In the genomic region with DNA sequence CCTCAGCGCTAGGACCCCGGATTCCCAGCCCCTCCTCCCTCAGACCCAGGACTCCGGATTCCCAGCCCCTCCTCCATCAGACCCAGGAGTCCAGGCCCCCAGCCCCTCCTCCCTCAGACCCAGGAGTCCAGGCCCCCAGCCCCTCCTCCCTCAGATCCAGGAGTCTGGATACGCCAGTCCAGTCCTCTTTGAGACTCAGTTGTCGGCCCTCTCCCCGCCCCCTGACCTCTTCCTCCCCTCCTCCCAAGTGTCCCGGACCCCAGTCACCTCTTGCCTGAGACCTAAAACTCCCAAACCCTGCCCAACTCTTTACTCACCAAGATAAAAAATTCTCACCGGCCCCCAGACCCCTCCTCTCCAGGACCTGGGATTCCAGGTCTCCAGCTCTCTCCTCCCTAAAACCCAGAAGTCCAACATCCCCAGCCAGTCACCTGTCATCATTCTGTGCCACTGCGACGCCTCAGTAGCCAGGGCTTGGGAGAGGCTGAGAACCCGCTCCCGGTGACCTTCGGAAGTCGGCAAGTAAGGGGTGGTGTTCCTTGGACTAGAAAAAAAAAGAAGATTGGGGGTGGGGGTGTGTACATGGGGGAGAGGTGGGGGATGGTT, we compare ENCODE assay signal across 8 cellular contexts. TPM values are rescaled to one million over a fixed set of nuclear protein-coding genes. Genes with fewer than 3 reads are reported as not detected.
DNase-seq lines count a peak whose midpoint lies in the region; ATAC-seq and TF ChIP-seq lines count a peak whose summit lies in the region.

No MANE protein-coding gene starts in this region.

- CTCF ChIA-PET in PC-3 (lab: Charles Lee): interaction anchor here (0.8 kb wide), 1 partner anchor 42 kb away, joined by 3 read pairs; no protein-coding TSS in a partner anchor

- peak overlapping the region; percentile 84; the same call in 1 of the 2 replicates for H3K4me2 ChIP-seq in PC-3 (ENCODE audit: low read length)

- no TSS peak for BruUV-seq in PC-3 (replicated peaks; lab: Mats Ljungman, UMichigan)

- no peak overlapping the region for H3K9ac ChIP-seq in PC-3 (ENCODE audit: low read length)

- H3K9me3 ChIP-seq in PC-3 (ENCODE audit: low read length) (no peaks in the 10 kb centered on the region), esophagus squamous epithelium (no peaks in the 10 kb centered on the region)

- peaks cover 9% of the 10 kb centered on the region; the same call in 1 of the 2 replicates for H3K4me1 ChIP-seq in PC-3 (ENCODE audit: insufficient read depth, low read length)
- peaks cover 0 to 25% (median 2%) of the 10 kb centered on the region in 3 donors for H3K4me1 ChIP-seq in esophagus squamous epithelium

- no peak for ATAC-seq in PC-3
- ATAC-seq in GM18517 (IDR thresholded peaks at IDR 0.05; ENCODE audit: unreplicated experiment): no peak

- POLR2A ChIA-PET in PC-3 (lab: Charles Lee; ENCODE audit: unreplicated experiment): no interaction called here

- no peak for TF ChIP-seq POLR2A in esophagus squamous epithelium (IDR thresholded peaks at IDR 0.05)

- DNase-seq in GM12864 (ENCODE audit: low read depth) (no peak), PC-3 (no peak), esophagus squamous epithelium (lab: John Stamatoyannopoulos, UW) (no peak), retinal pigment epithelial cell (ENCODE audit: low read depth) (no peak), NCI-H2029 treated with DMSO at 0.1 percent for 48 hours (lab: John Stamatoyannopoulos, UW) (no peak), H4 (ENCODE audit: low spot score) (no peak), dermis blood vessel endothelial cell (no peak)

- WGBS in esophagus squamous epithelium, 2 donors: 43 to 80% methylated on average over 3 to 10 of the region's 14 CpGs

- TF ChIP-seq CTCF in GM12864 (IDR thresholded peaks at IDR 0.05; ENCODE audit: low read depth, low read length, missing control alignments) (no peak), PC-3 (conservative IDR thresholded peaks at IDR 0.05; ENCODE audit: low read depth, low read length) (no peak), esophagus squamous epithelium (IDR thresholded peaks at IDR 0.05) (no peak), retinal pigment epithelial cell (conservative IDR thresholded peaks at IDR 0.05; ENCODE audit: low read depth, low read length) (no peak)

- H3K9me2 ChIP-seq in PC-3 (replicated peaks; ENCODE audit: low read length): no peaks in the 10 kb centered on the region

- no peaks in the 10 kb centered on the region for H3K36me3 ChIP-seq in PC-3 (ENCODE audit: low read depth, low read length)
- peaks cover 0 to 12% (median 0%) of the 10 kb centered on the region in 3 donors for H3K36me3 ChIP-seq in esophagus squamous epithelium

- no peaks in the 10 kb centered on the region for H3K27me3 ChIP-seq in PC-3 (ENCODE audit: low read length)
- no peaks in the 10 kb centered on the region for H3K27me3 ChIP-seq in esophagus squamous epithelium

- H3K27ac ChIP-seq in PC-3 (ENCODE audit: low read length) (no peak overlapping the region), esophagus squamous epithelium (peak overlapping the region; percentile 58 to 89 (median 82))

- H3K4me3 ChIP-seq in GM12864 (ENCODE audit: low read depth, low read length): peak overlapping the region; percentile 43
- H3K4me3 ChIP-seq in PC-3 (ENCODE audit: low read length): peak overlapping the region; percentile 69; the same call in 1 of the 2 replicates
- peak overlapping the region in 3 of 4 donors; percentile 37 to 62 (median 44) for H3K4me3 ChIP-seq in esophagus squamous epithelium
- H3K4me3 ChIP-seq in retinal pigment epithelial cell (ENCODE audit: low read length): peak overlapping the region; percentile 79

- H2AFZ ChIP-seq in PC-3 (ENCODE audit: low read length): peak overlapping the region; percentile 69; the same call in 1 of the 2 replicates

- intact Hi-C loops in PC-3 (cut with micrococcal nuclease) (loop anchor here (2.0 kb wide), 1 partner anchor 35 kb away; a partner anchor contains a TSS), esophagus squamous epithelium (cut with DNase I) (loop anchor here (2.0 kb wide), 1 partner anchor 43 kb away; no protein-coding TSS in a partner anchor)

- no peaks in the 10 kb centered on the region for H4K20me1 ChIP-seq in PC-3 (ENCODE audit: low read length)

- no peaks in the 10 kb centered on the region for H3K79me2 ChIP-seq in PC-3 (ENCODE audit: low read length)

- no peaks in the 10 kb centered on the region for H3F3A ChIP-seq in PC-3 (ENCODE audit: low read length, unreplicated experiment)

RNA-seq across cellular contexts. Expression of a gene that starts 1.4 kb away (rescaled TPM):
- total RNA-seq in PC-3 (2014; rRNA removed): 15.0 and 15.4 TPM in 2 replicates
- total RNA-seq in esophagus squamous epithelium: 1 to 10 TPM in 2 of 4 donors, under 1 TPM in 1, not detected in 1; 0.83 to 9.0 (median 4.8) TPM
- not detected in 2 replicates for total RNA-seq in H4 (2014; rRNA removed; shearing (Covaris generic))
- 1.5 and 8.0 TPM in 2 replicates for total RNA-seq in dermis blood vessel endothelial cell

RNA-seq across cellular contexts. Expression of a gene that starts 26.9 kb away (rescaled TPM):
- total RNA-seq in PC-3 (2014; rRNA removed) (41.1 and 50.0 TPM in 2 replicates), esophagus squamous epithelium (10 to 100 TPM; 22.8 to 61.0 (median 42.2) TPM), dermis blood vessel endothelial cell (40.7 and 56.7 TPM in 2 replicates)
- 45.4 and 47.3 TPM in 2 replicates for total RNA-seq in H4 (2014; rRNA removed; shearing (Covaris generic))

RNA-seq across cellular contexts. Expression of a gene that starts 30.7 kb away (rescaled TPM):
- 0.63 and 1.2 TPM in 2 replicates for total RNA-seq in PC-3 (2014; rRNA removed)
- 1 to 10 TPM; 2.8 to 9.0 (median 5.6) TPM for total RNA-seq in esophagus squamous epithelium
- 2.9 and 5.4 TPM in 2 replicates for total RNA-seq in H4 (2014; rRNA removed; shearing (Covaris generic))
- 2.6 and 6.5 TPM in 2 replicates for total RNA-seq in dermis blood vessel endothelial cell

RNA-seq across cellular contexts. Expression of a gene that starts 34.5 kb away (rescaled TPM):
- total RNA-seq in PC-3 (2014; rRNA removed) (78.0 and 105 TPM in 2 replicates), esophagus squamous epithelium (10 to 100 TPM; 19.3 to 41.6 (median 33.3) TPM), dermis blood vessel endothelial cell (39.2 and 59.6 TPM in 2 replicates)
- total RNA-seq in H4 (2014; rRNA removed; shearing (Covaris generic)): 15.8 and 16.1 TPM in 2 replicates
